1 cellular context compared by ENCODE assay signal in genomic region chr20:6698056-6698455, GRCh38.
TF ChIP-seq lines count a peak whose summit lies in the region.

No MANE protein-coding gene starts in this region.

TF ChIP-seq in H1, 55 proteins besides CTCF, POLR2A, EP300 and RAD21 (continued from another document):
- TF ChIP-seq MAX (IDR thresholded peaks at IDR 0.05) (no peak), NANOG (IDR thresholded peaks at IDR 0.05; ENCODE audit: insufficient read depth, low read depth, low read length, poor library complexity, severe bottlenecking) (no peak), ATF3 (IDR thresholded peaks at IDR 0.05; ENCODE audit: insufficient read depth, low read depth, low read length) (0 out of 2 replicates have a peak, but pooled peaks have one; percentile 22), MAFK (IDR thresholded peaks at IDR 0.05; ENCODE audit: low read depth, low read length) (no peak), CREB1 (IDR thresholded peaks at IDR 0.05) (no peak), SUZ12 (IDR thresholded peaks at IDR 0.05; ENCODE audit: low read length) (no peak), YY1 (IDR thresholded peaks at IDR 0.05; ENCODE audit: low read depth, low read length) (no peak), RNF2 (IDR thresholded peaks at IDR 0.05; ENCODE audit: borderline replicate concordance, low read depth, low read length, missing control alignments, poor library complexity, severe bottlenecking) (no peak), SIN3A (conservative IDR thresholded peaks at IDR 0.05 in 1 of 2, IDR thresholded peaks at IDR 0.05 in 1 of 2; ENCODE audit: low read depth in 1 of 2, low read length in 2 of 2) (no peak), SAP30 (IDR thresholded peaks at IDR 0.05; ENCODE audit: insufficient read depth, insufficient replicate concordance, low read length) (no peak), RXRA (IDR thresholded peaks at IDR 0.05; ENCODE audit: insufficient read depth, low read depth, low read length) (no peak), CTBP2 (IDR thresholded peaks at IDR 0.05; ENCODE audit: borderline replicate concordance, insufficient read depth, insufficient read length, low read length) (peak; percentile 58), SIRT6 (IDR thresholded peaks at IDR 0.05; ENCODE audit: low read length) (no peak), E2F6 (IDR thresholded peaks at IDR 0.05) (no peak), TAF7 (optimal IDR thresholded peaks at IDR 0.05; ENCODE audit: borderline replicate concordance, low read depth, low read length) (no peak), RFX5 (IDR thresholded peaks at IDR 0.05; ENCODE audit: borderline replicate concordance, low read depth, low read length) (no peak), KDM1A (IDR thresholded peaks at IDR 0.05; ENCODE audit: borderline replicate concordance, low read length) (no peak), KDM5A (IDR thresholded peaks at IDR 0.05; ENCODE audit: low read length) (no peak)
TF ChIP-seq in H1: peak in this region for 6.
